In the genomic region with DNA sequence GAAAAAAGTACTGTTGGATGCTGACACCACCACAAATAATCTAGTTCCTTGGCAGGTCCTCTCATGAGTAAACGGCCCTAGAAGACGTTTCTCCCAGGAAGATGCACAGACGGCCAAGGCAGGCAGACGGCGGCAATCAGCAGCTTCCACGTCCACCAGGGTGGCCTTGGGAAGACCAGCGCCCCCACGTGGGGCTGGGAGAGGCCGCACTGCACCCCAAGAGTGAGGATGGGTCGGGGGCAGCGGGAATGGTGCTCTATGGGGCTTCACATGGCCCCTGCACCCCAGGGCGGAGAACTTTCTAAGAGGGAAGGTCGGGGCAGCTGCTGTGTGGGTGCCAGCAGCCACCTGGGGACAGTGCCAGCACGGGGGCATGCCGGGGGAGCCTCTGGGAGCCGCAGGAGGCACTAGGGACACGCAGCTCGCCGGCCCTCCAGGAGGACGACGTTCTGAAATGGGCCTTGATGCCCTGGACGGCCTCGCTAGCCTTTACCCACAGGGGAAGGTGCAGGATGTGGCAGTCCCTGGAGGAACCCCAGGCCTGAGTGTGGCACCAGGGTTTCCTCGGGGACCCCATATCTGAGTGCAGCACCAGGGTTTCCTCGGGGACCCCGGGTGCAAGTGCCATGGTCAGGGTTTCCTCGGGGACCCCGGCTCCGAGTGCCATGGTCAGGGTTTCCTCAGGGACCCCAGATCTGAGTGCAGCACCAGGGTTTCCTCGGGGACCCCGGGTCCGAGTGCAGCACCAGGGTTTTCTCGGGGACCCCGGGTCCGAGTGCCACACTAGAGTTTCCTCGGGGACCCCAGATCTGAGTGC, we compare ENCODE assay signal across 1 cellular context.
TF ChIP-seq lines count a peak whose summit lies in the region.

No MANE protein-coding gene starts in this region.

TF ChIP-seq in HCT116, 20 proteins besides CTCF, POLR2A, EP300 and RAD21 (continued from another document):
- TF ChIP-seq, protein P1, sequence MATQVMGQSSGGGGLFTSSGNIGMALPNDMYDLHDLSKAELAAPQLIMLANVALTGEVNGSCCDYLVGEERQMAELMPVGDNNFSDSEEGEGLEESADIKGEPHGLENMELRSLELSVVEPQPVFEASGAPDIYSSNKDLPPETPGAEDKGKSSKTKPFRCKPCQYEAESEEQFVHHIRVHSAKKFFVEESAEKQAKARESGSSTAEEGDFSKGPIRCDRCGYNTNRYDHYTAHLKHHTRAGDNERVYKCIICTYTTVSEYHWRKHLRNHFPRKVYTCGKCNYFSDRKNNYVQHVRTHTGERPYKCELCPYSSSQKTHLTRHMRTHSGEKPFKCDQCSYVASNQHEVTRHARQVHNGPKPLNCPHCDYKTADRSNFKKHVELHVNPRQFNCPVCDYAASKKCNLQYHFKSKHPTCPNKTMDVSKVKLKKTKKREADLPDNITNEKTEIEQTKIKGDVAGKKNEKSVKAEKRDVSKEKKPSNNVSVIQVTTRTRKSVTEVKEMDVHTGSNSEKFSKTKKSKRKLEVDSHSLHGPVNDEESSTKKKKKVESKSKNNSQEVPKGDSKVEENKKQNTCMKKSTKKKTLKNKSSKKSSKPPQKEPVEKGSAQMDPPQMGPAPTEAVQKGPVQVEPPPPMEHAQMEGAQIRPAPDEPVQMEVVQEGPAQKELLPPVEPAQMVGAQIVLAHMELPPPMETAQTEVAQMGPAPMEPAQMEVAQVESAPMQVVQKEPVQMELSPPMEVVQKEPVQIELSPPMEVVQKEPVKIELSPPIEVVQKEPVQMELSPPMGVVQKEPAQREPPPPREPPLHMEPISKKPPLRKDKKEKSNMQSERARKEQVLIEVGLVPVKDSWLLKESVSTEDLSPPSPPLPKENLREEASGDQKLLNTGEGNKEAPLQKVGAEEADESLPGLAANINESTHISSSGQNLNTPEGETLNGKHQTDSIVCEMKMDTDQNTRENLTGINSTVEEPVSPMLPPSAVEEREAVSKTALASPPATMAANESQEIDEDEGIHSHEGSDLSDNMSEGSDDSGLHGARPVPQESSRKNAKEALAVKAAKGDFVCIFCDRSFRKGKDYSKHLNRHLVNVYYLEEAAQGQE (IDR thresholded peaks at IDR 0.05; ENCODE audit: low read depth) = no peak
- no peak for TF ChIP-seq ZFX (IDR thresholded peaks at IDR 0.05)
- no peak for TF ChIP-seq SRF (IDR thresholded peaks at IDR 0.05; ENCODE audit: low read depth)
- TF ChIP-seq EGR1 (IDR thresholded peaks at IDR 0.05; ENCODE audit: low read depth) = no peak
- no peak for TF ChIP-seq SP1 (IDR thresholded peaks at IDR 0.05; ENCODE audit: low read depth)
